ENCODE assay signal across 13 cellular contexts in genomic region chr10:59788914-59789313, GRCh38. TPM values are rescaled to one million over a fixed set of nuclear protein-coding genes. Genes with fewer than 3 reads are reported as not detected.
DNase-seq lines count a peak whose midpoint lies in the region; ATAC-seq, FAIRE-seq and TF ChIP-seq lines count a peak whose summit lies in the region.
"Not testable (repeated sequence)": the region's sequence is repeated elsewhere in the genome, so short reads cannot be mapped to it uniquely, and the experiment has no call there.
"Had no signal": no experiment of that assay in that cellular context is flagged by ENCODE, and none has a peak within 500 bp of the region (broad histone marks: within the 10 kb centered on the region; RNA-seq: fewer than 3 reads in every experiment).

No MANE protein-coding gene starts in this region.

- CTCF ChIA-PET in K562 (lab: Yijun Ruan, JAX; ENCODE audit: low intra/inter-chr PET ratio) = not testable (repeated sequence)

- in situ Hi-C loops in K562 (cut with MboI) = not testable (repeated sequence)

- 94% methylated on average over 5 of the region's 5 CpGs for WGBS in K562 (ENCODE audit: insufficient coverage, low coverage, missing lambda C conversion rate)
- 36 to 56% methylated on average over 5 of the region's 5 CpGs for WGBS in heart right ventricle, 2 donors
- WGBS in psoas muscle, 3 donors = 8 to 40% (median 23%) methylated on average over 5 of the region's 5 CpGs

- dilution Hi-C loops in keratinocyte (cut with MboI; ENCODE audit: extremely low pct_ligation_motif_present, low sequenced_read_pairs) = not testable (repeated sequence)

- FAIRE-seq in H54 (lab: Jason Lieb, UNC) = peak; percentile 65
- FAIRE-seq in K562 (lab: Jason Lieb, UNC) = peak; percentile 73
- peak; percentile 75 for FAIRE-seq in keratinocyte (lab: Jason Lieb, UNC)

- not testable (repeated sequence) for TF ChIP-seq POLR2A in H54 (IDR thresholded peaks at IDR 0.05; ENCODE audit: low read depth, low read length); K562 (conservative IDR thresholded peaks at IDR 0.05); uterus (IDR thresholded peaks at IDR 0.05)

- not testable (repeated sequence) for H2AFZ ChIP-seq in K562 (ENCODE audit: low read depth, low read length); keratinocyte (ENCODE audit: control insufficient read depth, low read length)

- H3K9me1 ChIP-seq in K562 (ENCODE audit: control insufficient read depth, insufficient read depth, low read length); keratinocyte (ENCODE audit: control insufficient read depth, extremely low read depth, insufficient read depth, low read length): not testable (repeated sequence)

- TF ChIP-seq EP300 in K562 (IDR thresholded peaks at IDR 0.05; ENCODE audit: low read length) = not testable (repeated sequence)

- not testable (repeated sequence) for TF ChIP-seq RAD21 in K562 (CRISPR knock-in tag; conservative IDR thresholded peaks at IDR 0.05 in 1 of 2, IDR thresholded peaks at IDR 0.05 in 1 of 2)

- H3K4me2 ChIP-seq in K562 (ENCODE audit: insufficient read depth, low read length); keratinocyte (ENCODE audit: control insufficient read depth, extremely low read depth, insufficient read depth, low read depth, low read length): not testable (repeated sequence)

- H3K4me1 ChIP-seq in K562 (replicated peaks in 1 of 2; ENCODE audit: control insufficient read depth in 2 of 2, insufficient read depth in 2 of 2, low read length in 2 of 2); keratinocyte (ENCODE audit: control insufficient read depth, extremely low read depth, insufficient read depth, low read length): not testable (repeated sequence)
- H3K4me1 ChIP-seq in heart right ventricle (peaks cover 0 to 23% (median 0%) of the 10 kb centered on the region in 9 donors), psoas muscle (peaks cover 11% of the 10 kb centered on the region), uterus (peaks cover 0 to 33% of the 10 kb centered on the region in 2 donors)

- not testable (repeated sequence) for H3K27ac ChIP-seq in K562 (ENCODE audit: extremely low read depth, low read depth, low read length); keratinocyte (ENCODE audit: control insufficient read depth, insufficient read depth, low read length); psoas muscle
- H3K27ac ChIP-seq in heart right ventricle = peak overlapping the region in 3 of 10 donors; percentile 48 to 56 (median 53)
- peak overlapping the region; percentile 61 to 85 for H3K27ac ChIP-seq in uterus

- not testable (repeated sequence) for H3K79me2 ChIP-seq in K562 (ENCODE audit: control insufficient read depth, insufficient read depth, low read length); keratinocyte (ENCODE audit: control insufficient read depth, insufficient read depth, low read length)

- intact Hi-C loops in K562 (cut with micrococcal nuclease); heart right ventricle (cut with DNase I); psoas muscle (cut with DNase I); uterus (cut with DNase I; ENCODE audit: low total_unique reads): not testable (repeated sequence)

- not testable (repeated sequence) for H3K4me3 ChIP-seq in K562; fibroblast of villous mesenchyme (ENCODE audit: low read depth, low read length); heart right ventricle; keratinocyte (ENCODE audit: control insufficient read depth in 2 of 3, extremely low read depth in 1 of 3, insufficient read depth in 2 of 3, low read depth in 1 of 3, low read length in 3 of 3); psoas muscle; uterus

- POLR2A ChIA-PET in K562 (lab: Yijun Ruan, JAX) = interaction anchor here (0.9 kb wide), 1 partner anchor 8 kb away, joined by 5 read pairs; no protein-coding TSS in a partner anchor

- H3K36me3 ChIP-seq in K562 (ENCODE audit: control insufficient read depth, insufficient read depth, low read length) (peaks cover 37% of the 10 kb centered on the region), heart right ventricle (peaks cover 0 to 45% (median 20%) of the 10 kb centered on the region in 9 donors), keratinocyte (ENCODE audit: control insufficient read depth in 2 of 2, extremely low read depth in 1 of 2, insufficient read depth in 2 of 2, low read length in 2 of 2) (peaks cover 10 to 13% of the 10 kb centered on the region in 2 experiments), psoas muscle (ENCODE audit: insufficient read depth in 1 of 2, low read depth in 1 of 2) (peaks cover 0 to 30% of the 10 kb centered on the region in 2 donors)
- H3K36me3 ChIP-seq in uterus = not testable (repeated sequence)

- H3K9me3 ChIP-seq in K562 (replicated peaks; ENCODE audit: control insufficient read depth, insufficient read depth, low read depth, low read length); heart right ventricle; keratinocyte (ENCODE audit: control insufficient read depth, low read depth, low read length); psoas muscle; uterus: not testable (repeated sequence)

- not testable (repeated sequence) for TF ChIP-seq CTCF in K562 (IDR thresholded peaks at IDR 0.05 in 2 of 3, conservative IDR thresholded peaks at IDR 0.05 in 1 of 3; ENCODE audit: insufficient read depth in 2 of 3, low read depth in 1 of 3, low read length in 3 of 3); fibroblast of villous mesenchyme (IDR thresholded peaks at IDR 0.05; ENCODE audit: insufficient read depth, low read depth, low read length); heart right ventricle (IDR thresholded peaks at IDR 0.05); keratinocyte (optimal IDR thresholded peaks at IDR 0.05 in 1 of 3, IDR thresholded peaks at IDR 0.05 in 1 of 3, conservative IDR thresholded peaks at IDR 0.05 in 1 of 3; ENCODE audit: extremely low read depth in 1 of 3, insufficient read depth in 2 of 3, low read length in 3 of 3); psoas muscle (IDR thresholded peaks at IDR 0.05); uterus (IDR thresholded peaks at IDR 0.05)

- not testable (repeated sequence) for DNase-seq in H54 (ENCODE audit: insufficient read length, low spot score); K562 (ENCODE audit: extremely low read depth in 1 of 4, low spot score in 3 of 4); heart right ventricle; keratinocyte (ENCODE audit: low read depth, low spot score); psoas muscle
- DNase-seq in fibroblast of villous mesenchyme (ENCODE audit: low read depth) = peak; percentile 31
- peak; percentile 41 to 72 for DNase-seq in uterus

- not testable (repeated sequence) for H3K27me3 ChIP-seq in K562 (ENCODE audit: control insufficient read depth in 2 of 2, insufficient read depth in 2 of 2, low read length in 2 of 2); heart right ventricle; keratinocyte (ENCODE audit: control insufficient read depth, extremely low read depth, insufficient read depth, low read length); psoas muscle (ENCODE audit: insufficient read depth in 3 of 3, low read length in 2 of 3); uterus

- ATAC-seq in K562 = not testable (repeated sequence)
- ATAC-seq in heart right ventricle (peak; percentile 51 to 94 (median 84)), psoas muscle (peak in 3 of 4 donors; percentile 27 to 90 (median 57))

- not testable (repeated sequence) for H4K20me1 ChIP-seq in K562 (replicated peaks; ENCODE audit: control insufficient read depth, insufficient read depth, low read length); keratinocyte (ENCODE audit: control insufficient read depth, extremely low read depth, insufficient read depth, low read length)

- not testable (repeated sequence) for BruUV-seq in K562 (replicated peaks; lab: Mats Ljungman, UMichigan)

- not testable (repeated sequence) for H3K9ac ChIP-seq in K562 (ENCODE audit: insufficient read depth in 1 of 2, low read depth in 2 of 2, low read length in 2 of 2); keratinocyte (ENCODE audit: control insufficient read depth, extremely low read depth, insufficient read depth, low read length)

RNA-seq across cellular contexts. Expression of gene MRLN, which starts 35.7 kb away (rescaled TPM):
- not detected in 2 replicates for total RNA-seq in K562 (2011; cell fraction: chromatin; rRNA removed; ENCODE audit: low replicate concordance)
- total RNA-seq in K562 (2011; cell fraction: nucleolus; rRNA removed) = not detected in 2 replicates
- not detected in 2 replicates for total RNA-seq in K562 (2011; cell fraction: nucleoplasm; rRNA removed)
- not detected in 2 replicates for total RNA-seq in K562 (2014; rRNA removed)
- not detected in 2 replicates for total RNA-seq in K562 (2014; rRNA removed; fragmentation: Illumina TruSeq; extraction: Trizol)
- total RNA-seq in K562 (2015; rRNA removed; fragmentation: Illumina TruSeq; extraction: Trizol) = not detected in 2 replicates
- total RNA-seq in K562 (2021) = not detected in 2 replicates
- polyA plus RNA-seq in K562 (2011; rRNA removed) = not detected in 2 replicates
- not detected in 2 replicates for polyA plus RNA-seq in K562 (2011; cell fraction: cytosol; rRNA removed)
- polyA plus RNA-seq in K562 (2011; cell fraction: nucleus; rRNA removed) = not detected in 2 replicates
- not detected in 2 replicates for polyA plus RNA-seq in K562 (2012)
- polyA plus RNA-seq in K562 (2014; fragmentation: Illumina TruSeq; extraction: Trizol) = not detected in 2 replicates
- polyA plus RNA-seq in K562 (2014; fragmentation: Nextera tagmentation; extraction: Ambion mirVana) = under 1 TPM; 0.07 to 0.13 TPM
- polyA plus RNA-seq in K562 (2014; rRNA removed) = not detected in 2 replicates
- not detected in 2 replicates for polyA minus RNA-seq in K562 (2011; rRNA and poly(A)+ RNA removed)
- not detected in 2 replicates for polyA minus RNA-seq in K562 (2011; cell fraction: cytosol; rRNA and poly(A)+ RNA removed)
- polyA minus RNA-seq in K562 (2011; cell fraction: nucleus; rRNA and poly(A)+ RNA removed) = not detected in 2 replicates
- not detected in 2 replicates for total RNA-seq in fibroblast of villous mesenchyme
- not detected for total RNA-seq in heart right ventricle
- polyA plus RNA-seq in heart right ventricle = not detected
- polyA plus RNA-seq in keratinocyte = not detected in 3 replicates
- polyA plus RNA-seq in keratinocyte (2011; ENCODE audit: low read depth) = not detected
- polyA plus RNA-seq in keratinocyte (2011; cell fraction: cytosol; rRNA removed) = not detected in 2 replicates
- not detected in 2 replicates for polyA plus RNA-seq in keratinocyte (2011; cell fraction: nucleus; rRNA removed)
- not detected in 2 replicates for polyA plus RNA-seq in keratinocyte (2012; ENCODE audit: low replicate concordance)
- polyA minus RNA-seq in keratinocyte = 0.48 TPM in 1 of 3 replicates, not detected in the others
- not detected for polyA minus RNA-seq in keratinocyte (2011; cell fraction: cytosol; rRNA and poly(A)+ RNA removed)
- 1.9 TPM in 1 of 2 replicates, not detected in the other for polyA minus RNA-seq in keratinocyte (2011; cell fraction: nucleus; rRNA and poly(A)+ RNA removed)
- 100 to 1,000 TPM in 2 of 4 donors, 10 to 100 TPM in 2; 82.0 to 219 (median 103) TPM for total RNA-seq in psoas muscle
- 100 to 1,000 TPM in 2 of 3 donors, 10 to 100 TPM in 1; 15.1 to 738 (median 297) TPM for polyA plus RNA-seq in psoas muscle
- total RNA-seq in uterus = under 1 TPM in 1 of 4 donors, not detected in 3; 0.35 TPM
- total RNA-seq: CD4-positive, CD25-positive, alpha-beta regulatory T cell; H9; HFFc6; HT1080; Peyer's patch had no signal
- polyA plus RNA-seq: AG04450; CD4-positive, CD25-positive, alpha-beta regulatory T cell had no signal

Comparison
In these comparisons a context has a peak if more than half of its experiments do, and no peak if none do; other contexts are left out.
1. RNA of gene MRLN, which starts 35.7 kb away (total RNA-seq): 82.0 to 219 TPM in psoas muscle; not detected in K562, not detected in fibroblast of villous mesenchyme, not detected in heart right ventricle and 0.35 TPM in uterus; every median in the first group is over 10 times any median in the second.